8 cellular contexts compared by ENCODE assay signal in the genomic region with DNA sequence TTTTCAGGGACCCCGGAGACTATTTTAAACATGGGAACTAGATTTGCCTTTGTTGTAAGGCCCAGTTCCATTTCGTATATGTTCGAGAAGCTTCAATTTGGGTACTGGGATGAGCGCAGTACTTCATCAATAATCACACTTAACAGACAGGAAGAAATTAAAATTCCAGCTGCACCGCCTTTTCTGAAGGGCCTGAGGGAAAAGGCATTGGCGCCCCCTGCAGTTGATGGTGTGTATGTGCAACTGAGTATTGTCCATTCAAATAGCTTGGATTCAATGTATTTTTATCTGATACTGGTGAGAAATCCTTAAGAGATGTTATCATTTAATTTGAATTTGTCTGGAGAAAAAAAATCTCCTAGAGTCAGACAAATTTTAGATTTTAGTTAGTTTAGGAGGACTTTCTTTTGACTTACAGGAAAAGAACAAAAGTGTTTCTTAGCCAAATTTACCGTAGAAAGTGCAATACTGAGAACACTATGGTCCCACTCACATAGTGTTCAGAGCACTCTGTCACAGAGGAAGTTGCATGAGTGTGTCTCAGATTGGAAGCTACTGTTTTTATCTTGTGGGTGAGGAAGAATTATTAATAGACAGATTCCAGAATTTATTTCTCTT. TPM values are rescaled to one million over a fixed set of nuclear protein-coding genes. Genes with fewer than 3 reads are reported as not detected.
A peak's percentile ranks its signal among the peaks of the same experiment; 100 is the strongest.
DNase-seq lines count a peak whose midpoint lies in the region; ATAC-seq and TF ChIP-seq lines count a peak whose summit lies in the region.

No MANE protein-coding gene starts in this region.

- H3K27me3 Mint-ChIP-seq in activated CD4-positive, alpha-beta memory T cell treated with anti-CD3 and anti-CD28 coated beads for 36 hours: peaks cover 41% of the 10 kb centered on the region

- H3K36me3 ChIP-seq in neutrophil: no peaks in the 10 kb centered on the region

- ATAC-seq in GM19328 (IDR thresholded peaks at IDR 0.05; ENCODE audit: unreplicated experiment) (no peak), GM18505 (IDR thresholded peaks at IDR 0.05; ENCODE audit: unreplicated experiment) (no peak)

- H3K4me3 Mint-ChIP-seq in activated CD4-positive, alpha-beta memory T cell treated with anti-CD3 and anti-CD28 coated beads for 36 hours: no peak overlapping the region

- intact Hi-C loops in activated CD4-positive, alpha-beta memory T cell treated with anti-CD3 and anti-CD28 coated beads for 36 hours (cut with micrococcal nuclease): loop anchor here (1.0 to 5.0 kb wide), 3 partner anchors 111 to 512 kb away; no protein-coding TSS in a partner anchor

- TF ChIP-seq CTCF in fibroblast of villous mesenchyme (IDR thresholded peaks at IDR 0.05; ENCODE audit: insufficient read depth, low read depth, low read length) (peak; percentile 91), neutrophil (IDR thresholded peaks at IDR 0.05) (peak; percentile 79)

- H3K27ac ChIP-seq in neutrophil: no peak overlapping the region

- no peaks in the 10 kb centered on the region for H3K9me3 ChIP-seq in neutrophil

- H3K27ac Mint-ChIP-seq in activated CD4-positive, alpha-beta memory T cell treated with anti-CD3 and anti-CD28 coated beads for 36 hours: no peak overlapping the region

- peak; percentile 41 for DNase-seq in activated T-cell treated with anti-CD3 and anti-CD28 coated beads for 24 hours (ENCODE audit: low read depth)
- DNase-seq in activated T-cell treated with anti-CD3 and anti-CD28 coated beads, Interleukin-2, amount 50 U/mL, for 1 hour: no peak
- peak; percentile 33 for DNase-seq in NCI-H2029 treated with DMSO at 0.1 percent for 48 hours (lab: John Stamatoyannopoulos, UW)
- peak; percentile 65 for DNase-seq in activated CD4-positive, alpha-beta memory T cell treated with anti-CD3 and anti-CD28 coated beads for 36 hours
- DNase-seq in fibroblast of villous mesenchyme (ENCODE audit: low read depth): peak; percentile 69

- H3K4me1 Mint-ChIP-seq in activated CD4-positive, alpha-beta memory T cell treated with anti-CD3 and anti-CD28 coated beads for 36 hours (ENCODE audit: low read depth): peaks cover 6% of the 10 kb centered on the region

- peaks cover 90% of the 10 kb centered on the region for H3K27me3 ChIP-seq in neutrophil

- H3K36me3 Mint-ChIP-seq in activated CD4-positive, alpha-beta memory T cell treated with anti-CD3 and anti-CD28 coated beads for 36 hours: no peaks in the 10 kb centered on the region

- no peak for TF ChIP-seq POLR2A in GM18505 (IDR thresholded peaks at IDR 0.05; ENCODE audit: borderline replicate concordance, extremely low read depth, insufficient read depth, insufficient read length)

- CTCF ChIA-PET in activated CD4-positive, alpha-beta memory T cell treated with anti-CD3 and anti-CD28 coated beads for 36 hours (lab: Charles Lee): interaction anchor here (0.5 to 2.7 kb wide), 37 partner anchors 9 to 1503 kb away, joined by 3 to 26 read pairs (median 3); no protein-coding TSS in a partner anchor

- no peak overlapping the region for H3K4me3 ChIP-seq in fibroblast of villous mesenchyme (ENCODE audit: low read depth, low read length)
- H3K4me3 ChIP-seq in neutrophil (ENCODE audit: low read depth in 1 of 2, low read length in 1 of 2): no peak overlapping the region

- POLR2A ChIA-PET in activated CD4-positive, alpha-beta memory T cell treated with anti-CD3 and anti-CD28 coated beads for 36 hours (lab: Charles Lee): no interaction called here

- H3K9me3 Mint-ChIP-seq in activated CD4-positive, alpha-beta memory T cell treated with anti-CD3 and anti-CD28 coated beads for 36 hours: no peaks in the 10 kb centered on the region

- H3K4me1 ChIP-seq in neutrophil (ENCODE audit: control insufficient read depth in 1 of 2, insufficient read depth in 1 of 2, low read depth in 1 of 2, low read length in 1 of 2): peaks cover 6 to 8% of the 10 kb centered on the region in 2 experiments

RNA-seq across cellular contexts. Expression of a gene that starts 5.4 kb away (rescaled TPM):
- total RNA-seq in activated CD4-positive, alpha-beta memory T cell treated with anti-CD3 and anti-CD28 coated beads for 36 hours: under 1 TPM; 0.19 to 0.78 TPM
- 2.9 and 8.2 TPM in 2 replicates for total RNA-seq in fibroblast of villous mesenchyme
